In the genomic region with DNA sequence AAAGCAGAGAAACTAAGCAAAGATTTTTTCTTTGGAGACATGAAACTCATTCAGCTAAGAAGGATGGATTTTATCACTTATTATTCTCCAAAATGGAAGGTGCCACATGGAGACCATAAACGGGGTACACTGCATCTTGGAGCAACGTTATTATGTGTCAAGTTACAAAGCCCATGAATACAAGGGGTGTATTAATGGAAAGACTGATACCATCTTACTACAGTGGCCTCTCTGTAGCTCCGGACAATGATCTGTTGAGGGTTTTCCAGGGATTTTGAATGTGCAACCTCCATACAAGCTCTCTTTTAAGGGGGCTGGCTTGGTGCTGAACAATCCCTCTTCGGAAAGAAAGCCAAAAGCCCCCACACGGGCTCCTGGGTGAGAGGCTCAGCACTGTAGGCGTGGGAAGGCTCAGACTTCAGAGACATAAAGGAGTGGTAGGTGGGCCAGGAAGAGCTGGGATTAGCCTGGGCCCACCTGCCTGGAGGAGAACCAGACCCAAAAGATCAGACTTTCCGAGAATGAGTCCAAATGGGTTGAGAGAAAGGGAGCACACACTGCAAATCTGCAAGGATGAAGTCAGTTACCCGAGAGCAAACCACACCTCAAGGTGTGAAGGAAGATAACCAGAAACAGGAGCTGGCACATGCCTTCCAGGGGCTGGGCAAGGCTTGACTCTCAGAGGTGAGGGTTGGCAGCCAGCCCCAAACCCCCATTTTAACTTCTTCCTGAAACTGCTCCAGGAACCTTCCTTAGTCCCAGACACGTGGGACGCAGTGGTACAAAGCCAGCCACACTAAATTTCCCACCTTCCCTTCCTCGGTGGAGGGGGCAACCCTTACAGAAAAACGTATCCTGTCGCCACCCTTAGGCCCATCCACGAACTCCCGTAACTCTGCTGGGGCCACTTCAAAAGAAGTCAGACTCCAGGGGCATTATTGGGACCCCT, we compare ENCODE assay signal across 8 cellular contexts. TPM values are rescaled to one million over a fixed set of nuclear protein-coding genes. Genes with fewer than 3 reads are reported as not detected.
DNase-seq lines count a peak whose midpoint lies in the region; ATAC-seq, FAIRE-seq and TF ChIP-seq lines count a peak whose summit lies in the region.

No MANE protein-coding gene starts in this region.

- H3K23me2 ChIP-seq in H1 (ENCODE audit: low read depth, low read length): peaks cover 4% of the 10 kb centered on the region; the same call in 1 of the 2 replicates

- H3K4me1 Mint-ChIP-seq in CD4-positive, CD25-positive, alpha-beta regulatory T cell: peaks cover 37 to 96% (median 68%) of the 10 kb centered on the region in 4 donors
- H3K4me1 Mint-ChIP-seq in naive B cell: peaks cover 75 to 94% (median 94%) of the 10 kb centered on the region in 3 donors

- H4K91ac ChIP-seq in H1 (replicated peaks; ENCODE audit: insufficient read length, low read length): no peak overlapping the region

- no peak overlapping the region for H3K14ac ChIP-seq in H1 (ENCODE audit: insufficient read length)

- H3K18ac ChIP-seq in H1 (ENCODE audit: extremely low read depth, low read length): no peak overlapping the region

- peaks cover 83% of the 10 kb centered on the region for H3K4me1 ChIP-seq in CD4-positive, CD25-positive, alpha-beta regulatory T cell (ENCODE audit: control insufficient read depth, insufficient read depth, low read length, poor library complexity, severe bottlenecking)
- peaks cover 0 to 59% (median 14%) of the 10 kb centered on the region in 4 donors for H3K4me1 ChIP-seq in Peyer's patch
- peaks cover 6 to 19% (median 8%) of the 10 kb centered on the region in 4 experiments; a peak in 6 of 7 replicates for H3K4me1 ChIP-seq in H1 (replicated peaks in 1 of 4; ENCODE audit: control insufficient read depth in 3 of 4, insufficient read depth in 4 of 4, low read length in 3 of 4)

- no peaks in the 10 kb centered on the region for H3K36me3 ChIP-seq in CD4-positive, CD25-positive, alpha-beta regulatory T cell (ENCODE audit: control insufficient read depth, insufficient read depth, low read length)
- H3K36me3 ChIP-seq in Peyer's patch (no peaks in the 10 kb centered on the region), H1 (ENCODE audit: control insufficient read depth in 2 of 4, insufficient read depth in 4 of 4, low read length in 3 of 4) (no peaks in the 10 kb centered on the region)

- no peak overlapping the region for H2BK15ac ChIP-seq in H1 (ENCODE audit: low read length)

- no peak for TF ChIP-seq EP300 in H1 (IDR thresholded peaks at IDR 0.05; ENCODE audit: borderline replicate concordance in 1 of 2, low read depth in 2 of 2, low read length in 2 of 2)

- H3K27ac ChIP-seq in CD4-positive, CD25-positive, alpha-beta regulatory T cell (ENCODE audit: insufficient read depth, low read length, poor library complexity, severe bottlenecking): peak overlapping the region; percentile 88
- peak overlapping the region; percentile 92 to 95 (median 94) for H3K27ac ChIP-seq in Peyer's patch
- H3K27ac ChIP-seq in H1 (ENCODE audit: low read depth, low read length): no peak overlapping the region

- H3K4me3 Mint-ChIP-seq in CD4-positive, CD25-positive, alpha-beta regulatory T cell: peak overlapping the region; percentile 81 to 95 (median 92)
- H3K4me3 Mint-ChIP-seq in naive B cell: peak overlapping the region; percentile 87 to 99 (median 96)

- no peak overlapping the region for H3K56ac ChIP-seq in H1 (replicated peaks; ENCODE audit: insufficient read length, low read depth, low read length)

- H2AFZ ChIP-seq in H1 (ENCODE audit: low read length): no peak overlapping the region

- no peak overlapping the region for H2BK5ac ChIP-seq in H1 (ENCODE audit: low read depth, low read length)

- H3K27me3 Mint-ChIP-seq in CD4-positive, CD25-positive, alpha-beta regulatory T cell: peaks cover 13% of the 10 kb centered on the region
- no peaks in the 10 kb centered on the region for H3K27me3 Mint-ChIP-seq in naive B cell

- WGBS in H1 (ENCODE audit: extremely low coverage in 1 of 2, insufficient coverage in 1 of 2, insufficient read length in 1 of 2, insufficient replicate concordance in 2 of 2, low coverage in 1 of 2, low lambda C conversion rate in 2 of 2, missing lambda C conversion rate in 1 of 2), 2 experiments: 81% methylated on average over 15 of the region's 15 CpGs; no CpG with 5 or more reads in 1 of the 2 experiments

- CTCF ChIA-PET in H1 (lab: Charles Lee; ENCODE audit: partially characterized antibody): interaction anchor here (0.5 to 2.7 kb wide), 7 partner anchors 12 to 544 kb away, joined by 3 to 8 read pairs (median 4); no protein-coding TSS in a partner anchor

- peak overlapping the region; percentile 88 for H3K4me3 ChIP-seq in CD4-positive, CD25-positive, alpha-beta regulatory T cell (ENCODE audit: low read depth, low read length)
- H3K4me3 ChIP-seq in Peyer's patch (peak overlapping the region; percentile 76 to 89 (median 81)), H1 (ENCODE audit: extremely low read depth in 1 of 4, insufficient read depth in 2 of 4, low read depth in 3 of 4, low read length in 4 of 4) (peak overlapping the region; percentile 46 to 91 (median 74); a peak in 5 of 8 replicates)

- H3K79me1 ChIP-seq in H1 (ENCODE audit: low read depth, low read length): no peaks in the 10 kb centered on the region; the same call in 1 of the 2 replicates

- TF ChIP-seq CTCF in Peyer's patch (IDR thresholded peaks at IDR 0.05) (peak in 1 of 6 experiments; percentile 20), H1 (IDR thresholded peaks at IDR 0.05; ENCODE audit: control extremely low read depth in 1 of 3, insufficient read depth in 1 of 3, low read depth in 1 of 3, low read length in 3 of 3) (no peak)

- H3K79me2 ChIP-seq in H1 (ENCODE audit: control insufficient read depth in 1 of 2, insufficient read depth in 2 of 2, low read length in 2 of 2): peaks cover 0 to 39% of the 10 kb centered on the region in 2 experiments; a peak in 2 of 4 replicates

- peaks cover 4 to 9% of the 10 kb centered on the region in 2 experiments for H4K20me1 ChIP-seq in H1 (replicated peaks in 1 of 2; ENCODE audit: control insufficient read depth in 1 of 2, insufficient read depth in 2 of 2, low read length in 2 of 2)

- POLR2A ChIA-PET in H1 (lab: Charles Lee; ENCODE audit: partially characterized antibody): interaction anchor here (0.6 to 1.7 kb wide), 5 partner anchors 8 to 169 kb away, joined by 3 to 4 read pairs (median 3); no protein-coding TSS in a partner anchor

- H3K9me3 Mint-ChIP-seq in CD4-positive, CD25-positive, alpha-beta regulatory T cell: peaks cover 0 to 4% (median 1%) of the 10 kb centered on the region in 7 donors
- H3K9me3 Mint-ChIP-seq in naive B cell: peaks cover 0 to 2% (median 0%) of the 10 kb centered on the region in 7 donors

- peak overlapping the region; percentile 39; the same call in 1 of the 2 replicates for H2BK12ac ChIP-seq in H1 (ENCODE audit: low read depth, low read length)

- no peaks in the 10 kb centered on the region for H3K27me3 ChIP-seq in CD4-positive, CD25-positive, alpha-beta regulatory T cell (ENCODE audit: control insufficient read depth, insufficient read depth, low read length)
- no peaks in the 10 kb centered on the region for H3K27me3 ChIP-seq in Peyer's patch
- peaks cover 3 to 28% (median 20%) of the 10 kb centered on the region in 4 experiments for H3K27me3 ChIP-seq in H1 (replicated peaks in 1 of 4; ENCODE audit: control insufficient read depth in 3 of 4, extremely low read depth in 1 of 4, insufficient read depth in 3 of 4, low read length in 3 of 4)

- no peak overlapping the region for H4K8ac ChIP-seq in H1 (ENCODE audit: extremely low read depth, insufficient read depth, low read length)

- 0 out of 2 replicates have a peak overlapping the region, but pooled peaks have one; percentile 43 for H2AK5ac ChIP-seq in H1 (ENCODE audit: low read depth, low read length)

- H3K36me3 Mint-ChIP-seq in CD4-positive, CD25-positive, alpha-beta regulatory T cell: peaks cover 3% of the 10 kb centered on the region
- H3K36me3 Mint-ChIP-seq in naive B cell: no peaks in the 10 kb centered on the region

- ATAC-seq in CD4-positive, CD25-positive, alpha-beta regulatory T cell (ENCODE audit: low read depth in 2 of 2): no peak
- ATAC-seq in naive B cell (ENCODE audit: low read depth in 2 of 2) (no peak), HG02884 (IDR thresholded peaks at IDR 0.05; ENCODE audit: unreplicated experiment) (no peak), GM18502 (IDR thresholded peaks at IDR 0.05; ENCODE audit: poor library complexity, unreplicated experiment) (no peak), HG03196 (IDR thresholded peaks at IDR 0.05; ENCODE audit: unreplicated experiment) (no peak)

- H4K5ac ChIP-seq in H1 (ENCODE audit: insufficient read length, low read depth, low read length): no peak overlapping the region

- no peak for TF ChIP-seq RAD21 in H1 (IDR thresholded peaks at IDR 0.05 in 1 of 2, conservative IDR thresholded peaks at IDR 0.05 in 1 of 2; ENCODE audit: low read depth in 2 of 2, low read length in 2 of 2)

- H3K9ac ChIP-seq in H1 (replicated peaks in 1 of 4; ENCODE audit: extremely low read depth in 1 of 4, low read depth in 3 of 4, low read length in 3 of 4): peak overlapping the region in 1 of 4 experiments; percentile 13; a peak in 1 of 7 replicates

- no peak overlapping the region for H2BK20ac ChIP-seq in H1 (ENCODE audit: low read length)

- no peak overlapping the region for H3K23ac ChIP-seq in H1 (ENCODE audit: insufficient read length)

- peak overlapping the region; percentile 69 to 94 for H3K4me2 ChIP-seq in H1 (ENCODE audit: insufficient read depth in 1 of 2, low read depth in 2 of 2, low read length in 2 of 2)

- no peak overlapping the region for H2BK120ac ChIP-seq in H1 (replicated peaks; ENCODE audit: low read depth, low read length)

- TF ChIP-seq POLR2A in Peyer's patch (IDR thresholded peaks at IDR 0.05) (peak in 1 of 2 donors; percentile 35), H1 (IDR thresholded peaks at IDR 0.05; ENCODE audit: control extremely low read depth in 1 of 2, low read depth in 2 of 2, low read length in 2 of 2) (no peak)

- peak overlapping the region; percentile 99 to 100 (median 100) for H3K27ac Mint-ChIP-seq in CD4-positive, CD25-positive, alpha-beta regulatory T cell
- peak overlapping the region; percentile 99 to 100 (median 99) for H3K27ac Mint-ChIP-seq in naive B cell

- no peak for FAIRE-seq in H1 (lab: Jason Lieb, UNC)

- no peak for DNase-seq in CD4-positive, CD25-positive, alpha-beta regulatory T cell
- DNase-seq in Peyer's patch (peak in 2 of 3 donors; percentile 68 to 71), H1 (ENCODE audit: low read depth in 1 of 2, low spot score in 2 of 2) (no peak), naive B cell (no peak), AG08395 (ENCODE audit: low spot score) (no peak)

- H3K4ac ChIP-seq in H1 (replicated peaks; ENCODE audit: insufficient read length, low read depth, low read length): no peak overlapping the region

- H3K9me3 ChIP-seq in CD4-positive, CD25-positive, alpha-beta regulatory T cell (ENCODE audit: control insufficient read depth in 2 of 2, low read length in 2 of 2): no peaks in the 10 kb centered on the region
- no peaks in the 10 kb centered on the region for H3K9me3 ChIP-seq in Peyer's patch
- H3K9me3 ChIP-seq in H1 (ENCODE audit: insufficient read depth in 2 of 2, low read depth in 1 of 2, low read length in 1 of 2): no peaks in the 10 kb centered on the region

RNA-seq across cellular contexts. Expression of a gene that starts 1.5 kb away (rescaled TPM):
- 99.2 TPM for total RNA-seq in CD4-positive, CD25-positive, alpha-beta regulatory T cell
- polyA plus RNA-seq in CD4-positive, CD25-positive, alpha-beta regulatory T cell: 10 to 100 TPM; 19.0 to 23.4 (median 20.9) TPM
- total RNA-seq in Peyer's patch: 10 to 100 TPM; 49.5 to 92.8 (median 58.4) TPM
- 11.9 and 13.1 TPM in 2 replicates for total RNA-seq in H1 (2021; fragmentation: NEBNext Ultra II Directional; extraction: Animal tissue kit (Norgen Biotek cat#: 25700))
- polyA plus RNA-seq in H1 (2011; rRNA removed): 15.7 and 17.2 TPM in 2 replicates
- 10.8 TPM for polyA plus RNA-seq in H1 (2011; cell fraction: cytosol; rRNA removed)
- polyA plus RNA-seq in H1 (2011; cell fraction: nucleus; rRNA removed): 12.1 TPM
- 6.6 to 13.4 TPM (median 11.1 TPM) in 4 replicates for polyA plus RNA-seq in H1 (2012, experiment 1 of 2)
- 12.1 TPM for polyA plus RNA-seq in H1 (2012, experiment 2 of 2)
- 7.0 TPM for polyA plus RNA-seq in H1 (2013, experiment 1 of 2)
- polyA plus RNA-seq in H1 (2013, experiment 2 of 2): 7.9 TPM
- 4.0 and 5.7 TPM in 2 replicates for polyA minus RNA-seq in H1 (2011; rRNA and poly(A)+ RNA removed)
- 8.7 TPM for polyA minus RNA-seq in H1 (2011; cell fraction: cytosol; rRNA and poly(A)+ RNA removed)
- 7.7 TPM for polyA minus RNA-seq in H1 (2011; cell fraction: nucleus; rRNA and poly(A)+ RNA removed)
- 10 to 100 TPM; 43.4 to 60.9 (median 52.2) TPM for polyA plus RNA-seq in naive B cell (ENCODE audit: low read depth in 6 of 6)

RNA-seq across cellular contexts. Expression of a gene that starts 59.2 kb away (rescaled TPM):
- 56.0 TPM for total RNA-seq in CD4-positive, CD25-positive, alpha-beta regulatory T cell
- polyA plus RNA-seq in CD4-positive, CD25-positive, alpha-beta regulatory T cell: 1 to 10 TPM; 3.8 to 7.0 (median 4.7) TPM
- 100 to 1,000 TPM; 208 to 265 (median 238) TPM for total RNA-seq in Peyer's patch
- 14.5 and 14.7 TPM in 2 replicates for total RNA-seq in H1 (2021; fragmentation: NEBNext Ultra II Directional; extraction: Animal tissue kit (Norgen Biotek cat#: 25700))
- 11.2 and 16.1 TPM in 2 replicates for polyA plus RNA-seq in H1 (2011; rRNA removed)
- polyA plus RNA-seq in H1 (2011; cell fraction: cytosol; rRNA removed): 15.5 TPM
- 101 TPM for polyA plus RNA-seq in H1 (2011; cell fraction: nucleus; rRNA removed)
- 12.0 to 17.7 TPM (median 16.9 TPM) in 4 replicates for polyA plus RNA-seq in H1 (2012, experiment 1 of 2)
- polyA plus RNA-seq in H1 (2012, experiment 2 of 2): 15.1 TPM
- 8.5 TPM for polyA plus RNA-seq in H1 (2013, experiment 1 of 2)
- 6.9 TPM for polyA plus RNA-seq in H1 (2013, experiment 2 of 2)
- 14.0 and 15.2 TPM in 2 replicates for polyA minus RNA-seq in H1 (2011; rRNA and poly(A)+ RNA removed)
- polyA minus RNA-seq in H1 (2011; cell fraction: cytosol; rRNA and poly(A)+ RNA removed): 10.6 TPM
- polyA minus RNA-seq in H1 (2011; cell fraction: nucleus; rRNA and poly(A)+ RNA removed): 24.7 TPM
- 10 to 100 TPM; 33.8 to 91.3 (median 38.4) TPM for polyA plus RNA-seq in naive B cell (ENCODE audit: low read depth in 6 of 6)

Comparison
In these comparisons a context has a peak if more than half of its experiments do, and no peak if none do; other contexts are left out.
1. DNase-seq: peak in Peyer's patch (2 of 3); none in CD4-positive, CD25-positive, alpha-beta regulatory T cell (0 of 3), H1 (0 of 2), naive B cell (single experiment) and AG08395 (single experiment).
2. Peak in every context shown above with its lines, with median percentiles within 50 percentile points of each other: H3K4me3 ChIP-seq.